In genomic region chr11:62612366-62613274, GRCh38 we compare ENCODE assay signal across 8 cellular contexts. TPM values are rescaled to one million over a fixed set of nuclear protein-coding genes. Genes with fewer than 3 reads are reported as not detected.
A peak's percentile ranks its signal among the peaks of the same experiment; 100 is the strongest.
DNase-seq lines count a peak whose midpoint lies in the region; ATAC-seq and TF ChIP-seq lines count a peak whose summit lies in the region.

EML3 (minus strand) TSS chr11:62612775; CDS start chr11:62612457, 318 bp downstream.
ROM1 (plus strand) TSS chr11:62613257; CDS start chr11:62613282, 25 bp downstream.

- H3K4me3 ChIP-seq in epithelial cell of esophagus (ENCODE audit: low read length) = peak within 1 kb of the TSS; percentile 81
- peak within 1 kb of the TSS; percentile 68 for H3K4me3 ChIP-seq in mucosa of descending colon

- H3K4me1 ChIP-seq in mucosa of descending colon (ENCODE audit: low read depth) = peaks cover 14% of the 10 kb centered on the region

- H3K9me3 ChIP-seq in mucosa of descending colon = no peaks in the 10 kb centered on the region

- intact Hi-C loops in mucosa of descending colon (cut with DNase I, micrococcal nuclease) = no loop called here

- ATAC-seq in GM19397 (IDR thresholded peaks at IDR 0.05; ENCODE audit: unreplicated experiment) = peak; percentile 67
- peak; percentile 33 for ATAC-seq in HG03558 (IDR thresholded peaks at IDR 0.05; ENCODE audit: extremely low read depth, unreplicated experiment)
- peak; percentile 86 for ATAC-seq in mucosa of descending colon

- H3K36me3 ChIP-seq in mucosa of descending colon (ENCODE audit: low read depth) = no peaks in the 10 kb centered on the region

- TF ChIP-seq CTCF in epithelial cell of esophagus (IDR thresholded peaks at IDR 0.05; ENCODE audit: insufficient read depth, low read depth, low read length, missing control alignments) (peak; percentile 52), mucosa of descending colon (IDR thresholded peaks at IDR 0.05) (peak; percentile 91)

- DNase-seq in COLO668 (lab: John Stamatoyannopoulos, UW; ENCODE audit: unreplicated experiment) = peak; percentile 86
- DNase-seq in NOMO-1 treated with dmso at 0.1 percent for 144 hours (lab: John Stamatoyannopoulos, UW; ENCODE audit: unreplicated experiment) = peak; percentile 49
- peak; percentile 90 for DNase-seq in activated CD8-positive, alpha-beta memory T cell treated with anti-CD3 and anti-CD28 coated beads, Interleukin-2, amount 50 U/mL, for 4 hours
- peak; percentile 68 for DNase-seq in epithelial cell of esophagus (ENCODE audit: low read depth)
- peak; percentile 88 to 94 (median 91) for DNase-seq in mucosa of descending colon
- peak; percentile 76 to 77 for DNase-seq in stimulated activated CD8-positive, alpha-beta memory T cell treated with anti-CD3 and anti-CD28 coated beads, Interleukin-4, amount 100 ng/mL, for 1 hour (ENCODE audit: low read depth in 2 of 2, low spot score in 1 of 2)

RNA-seq across cellular contexts. Expression of gene EML3, which starts in this region (rescaled TPM):
- total RNA-seq in mucosa of descending colon = 10 to 100 TPM; 54.6 to 57.7 (median 57.7) TPM

RNA-seq across cellular contexts. Expression of gene ROM1, which starts in this region (rescaled TPM):
- 10 to 100 TPM in 1 of 3 donors, 1 to 10 TPM in 2; 2.7 to 11.9 (median 3.8) TPM for total RNA-seq in mucosa of descending colon

Comparison
In these comparisons a context has a peak if more than half of its experiments do, and no peak if none do; other contexts are left out.
1. Peak in every context shown above with its lines: DNase-seq, ATAC-seq and H3K4me3 ChIP-seq.
2. ATAC-seq: peak in every context shown above with its lines; median percentile 86 in mucosa of descending colon; 67 in GM19397; 33 in HG03558.